11 cellular contexts compared by ENCODE assay signal in the genomic region with DNA sequence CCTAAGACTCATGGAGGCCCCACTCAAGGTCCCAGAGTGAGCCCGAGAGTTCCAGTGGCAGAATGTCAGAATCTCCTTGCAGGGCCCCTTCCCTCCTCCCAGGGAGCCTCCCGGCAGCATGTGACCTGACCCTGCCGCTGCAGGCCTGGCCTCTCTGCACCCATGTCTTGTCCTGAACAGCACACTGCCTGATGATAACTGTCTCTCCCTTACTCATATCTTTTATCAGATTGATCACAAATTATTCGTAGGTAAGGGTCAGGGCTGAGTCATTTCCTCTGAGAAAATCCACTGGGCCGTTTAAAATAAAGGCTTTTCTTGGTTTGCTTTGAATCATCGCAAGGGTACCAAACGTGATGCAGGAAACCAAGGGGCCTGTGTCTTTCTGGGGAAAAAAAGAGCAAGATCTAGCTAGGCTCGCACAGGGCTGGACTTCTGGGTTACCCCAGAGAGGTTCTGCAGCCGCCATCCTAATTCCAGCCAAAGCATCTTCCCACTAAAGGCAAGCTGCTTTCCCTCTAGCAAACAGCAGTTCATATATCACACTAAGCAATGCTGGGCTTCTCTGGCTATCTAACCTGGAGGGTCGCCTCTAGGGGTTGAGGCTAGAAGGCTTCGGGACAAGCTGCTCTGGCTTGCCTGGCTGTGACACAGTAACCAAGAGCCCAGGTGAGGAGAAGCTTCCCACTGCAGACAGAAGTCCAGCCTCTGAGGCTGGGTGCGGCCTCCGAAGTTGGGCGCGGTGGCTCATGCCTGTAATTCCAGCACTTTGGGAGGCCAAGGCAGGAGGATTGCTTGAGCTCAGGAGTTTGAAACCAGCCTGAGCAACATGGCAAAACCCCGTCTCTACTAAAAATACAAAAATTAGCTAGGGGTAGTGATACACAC.
DNase-seq lines count a peak whose midpoint lies in the region; ATAC-seq, FAIRE-seq and TF ChIP-seq lines count a peak whose summit lies in the region.
"Had no signal": no experiment of that assay in that cellular context is flagged by ENCODE, and none has a peak within 500 bp of the region (broad histone marks: within the 10 kb centered on the region; RNA-seq: fewer than 3 reads in every experiment).

No MANE protein-coding gene starts in this region.

- H3K4me1 Mint-ChIP-seq in activated CD4-positive, alpha-beta memory T cell treated with anti-CD3 and anti-CD28 coated beads for 36 hours (ENCODE audit: low read depth), result peaks cover 26% of the 10 kb centered on the region
- no peaks in the 10 kb centered on the region for H3K4me1 Mint-ChIP-seq in CD4-positive, alpha-beta T cell (ENCODE audit: low read depth)

- no peaks in the 10 kb centered on the region for H3K9me3 Mint-ChIP-seq in activated CD4-positive, alpha-beta memory T cell treated with anti-CD3 and anti-CD28 coated beads for 36 hours
- H3K9me3 Mint-ChIP-seq in CD4-positive, alpha-beta T cell, result no peaks in the 10 kb centered on the region

- no peaks in the 10 kb centered on the region for H3K27me3 Mint-ChIP-seq in activated CD4-positive, alpha-beta memory T cell treated with anti-CD3 and anti-CD28 coated beads for 36 hours
- H3K27me3 Mint-ChIP-seq in CD4-positive, alpha-beta T cell, result no peaks in the 10 kb centered on the region

- peak overlapping the region; percentile 62 for H3K27ac Mint-ChIP-seq in activated CD4-positive, alpha-beta memory T cell treated with anti-CD3 and anti-CD28 coated beads for 36 hours
- H3K27ac Mint-ChIP-seq in CD4-positive, alpha-beta T cell, result no peak overlapping the region

- no peaks in the 10 kb centered on the region for H3K36me3 ChIP-seq in GM06990 (ENCODE audit: control insufficient read depth, insufficient read depth, low read length)

- POLR2A ChIA-PET in activated CD4-positive, alpha-beta memory T cell treated with anti-CD3 and anti-CD28 coated beads for 36 hours (lab: Charles Lee), result interaction anchor here (1.0 kb wide), 1 partner anchor 20 kb away, joined by 3 read pairs; no protein-coding TSS in a partner anchor
- POLR2A ChIA-PET in CD4-positive, alpha-beta T cell (lab: Charles Lee), result no interaction called here

- intact Hi-C loops in activated CD4-positive, alpha-beta memory T cell treated with anti-CD3 and anti-CD28 coated beads for 36 hours (cut with micrococcal nuclease), result loop anchor here (5.0 kb wide), 3 partner anchors 45 to 410 kb away; partner anchors contain the start of gene HIP1
- intact Hi-C loops in CD4-positive, alpha-beta T cell (cut with DNase I, micrococcal nuclease), result no loop called here

- H3K36me3 Mint-ChIP-seq in activated CD4-positive, alpha-beta memory T cell treated with anti-CD3 and anti-CD28 coated beads for 36 hours, result no peaks in the 10 kb centered on the region
- no peaks in the 10 kb centered on the region for H3K36me3 Mint-ChIP-seq in CD4-positive, alpha-beta T cell (ENCODE audit: low read depth)

- H3K27ac ChIP-seq in layer of hippocampus (ENCODE audit: low read depth, low read length), result peak overlapping the region; percentile 98
- H3K27ac ChIP-seq in CD4-positive, alpha-beta T cell (ENCODE audit: low read depth, low read length), result no peak overlapping the region

- no peak for FAIRE-seq in H54 (lab: Jason Lieb, UNC)

- no peak overlapping the region for H3K4me3 Mint-ChIP-seq in activated CD4-positive, alpha-beta memory T cell treated with anti-CD3 and anti-CD28 coated beads for 36 hours
- no peak overlapping the region for H3K4me3 Mint-ChIP-seq in CD4-positive, alpha-beta T cell

- H3K27me3 ChIP-seq in GM06990 (replicated peaks; ENCODE audit: control insufficient read depth, insufficient read depth, low read length) (no peaks in the 10 kb centered on the region), layer of hippocampus (ENCODE audit: control insufficient read depth, insufficient read depth, low read length) (no peaks in the 10 kb centered on the region)
- no peaks in the 10 kb centered on the region for H3K27me3 ChIP-seq in CD4-positive, alpha-beta T cell (ENCODE audit: control insufficient read depth, insufficient read depth, low read length)

- TF ChIP-seq POLR2A in H54 (IDR thresholded peaks at IDR 0.05; ENCODE audit: low read depth, low read length), result no peak

- H3K4me3 ChIP-seq in GM06990 (replicated peaks; ENCODE audit: low read depth, low read length), result no peak overlapping the region

- CTCF ChIA-PET in activated CD4-positive, alpha-beta memory T cell treated with anti-CD3 and anti-CD28 coated beads for 36 hours (lab: Charles Lee), result no interaction called here
- CTCF ChIA-PET in CD4-positive, alpha-beta T cell (lab: Charles Lee), result interaction anchor here (1.1 kb wide), 1 partner anchor 56 kb away, joined by 3 read pairs; no protein-coding TSS in a partner anchor

- no peak for TF ChIP-seq CTCF in GM06990 (IDR thresholded peaks at IDR 0.05; ENCODE audit: insufficient read depth, low read length, poor library complexity, severe bottlenecking)
- TF ChIP-seq CTCF in CD4-positive, alpha-beta T cell (IDR thresholded peaks at IDR 0.05), result no peak

- no peak for ATAC-seq in CD4-positive, alpha-beta T cell (ENCODE audit: poor library complexity)
- ATAC-seq in GM21529 (IDR thresholded peaks at IDR 0.05; ENCODE audit: unreplicated experiment), result no peak
- no peak for ATAC-seq in GM18867 (IDR thresholded peaks at IDR 0.05; ENCODE audit: unreplicated experiment)
- ATAC-seq: left cardiac atrium, sciatic nerve had no signal

- H3K9me3 ChIP-seq in CD4-positive, alpha-beta T cell (ENCODE audit: control insufficient read depth, low read length), result no peaks in the 10 kb centered on the region

- peak; percentile 70 for DNase-seq in GM06990 (ENCODE audit: extremely low read depth, insufficient read length)
- DNase-seq in H54 (ENCODE audit: insufficient read length, low spot score), result peak; percentile 66
- DNase-seq in activated CD4-positive, alpha-beta memory T cell treated with anti-CD3 and anti-CD28 coated beads for 36 hours, result peak; percentile 55
- DNase-seq in NCI-H146 treated with DMSO at 0.1 percent for 48 hours (lab: John Stamatoyannopoulos, UW; ENCODE audit: unreplicated experiment), result no peak
- DNase-seq in CD4-positive, alpha-beta T cell, result no peak
- DNase-seq: GOT3, left cardiac atrium had no signal

Comparison
In these comparisons a context has a peak if more than half of its experiments do, and no peak if none do; other contexts are left out.
1. DNase-seq: peak in GM06990 (single experiment), H54 (single experiment) and activated CD4-positive, alpha-beta memory T cell treated with anti-CD3 and anti-CD28 coated beads for 36 hours (single experiment); none in NCI-H146 treated with DMSO at 0.1 percent for 48 hours (single experiment) and CD4-positive, alpha-beta T cell (0 of 10).